In genomic region chr2:5250482-5250881, GRCh38 we compare ENCODE assay signal across 17 cellular contexts.
DNase-seq lines count a peak whose midpoint lies in the region; TF ChIP-seq lines count a peak whose summit lies in the region.
"Had no signal": no experiment of that assay in that cellular context is flagged by ENCODE, and none has a peak within 500 bp of the region (broad histone marks: within the 10 kb centered on the region; RNA-seq: fewer than 3 reads in every experiment).

No MANE protein-coding gene starts in this region.

- in situ Hi-C loops in astrocyte of the cerebellum (cut with HindIII; ENCODE audit: low sequenced_read_pairs) (no loop called here), KBM-7 (cut with MboI; ENCODE audit: low pct_unique_long_range_greater_than_20kb, low sequenced_read_pairs) (no loop called here)

- H3K4me3 ChIP-seq in astrocyte of the cerebellum (ENCODE audit: low read depth, low read length) = no peak overlapping the region
- H3K4me3 ChIP-seq: hepatocyte, right lobe of liver, uterus had no signal

- no peak for TF ChIP-seq CTCF in astrocyte of the cerebellum (IDR thresholded peaks at IDR 0.05; ENCODE audit: low read depth, low read length, missing control alignments)

- DNase-seq in COLO668 (lab: John Stamatoyannopoulos, UW; ENCODE audit: unreplicated experiment) = peak; percentile 18
- DNase-seq in HT1080 (ENCODE audit: low read depth) = peak; percentile 97
- DNase-seq in astrocyte of the cerebellum (ENCODE audit: low read depth) = peak; percentile 31
- DNase-seq in iPS-NIHi7 (ENCODE audit: extremely low spot score) = peak; percentile 50
- no peak for DNase-seq in KBM-7
- no peak for DNase-seq in putamen (ENCODE audit: low spot score)
- DNase-seq in activated CD4-positive, CD25-positive, alpha-beta regulatory T cell treated with anti-CD3 and anti-CD28 coated beads, Interleukin-2, amount 50 U/mL, for 72 hours = no peak
- no peak for DNase-seq in cerebellum (ENCODE audit: low spot score)
- DNase-seq: effector memory CD4-positive, alpha-beta T cell; IMR-90; left ventricle myocardium superior; NCI-H2081 treated with DMSO at 0.1 percent for 48 hours; right lobe of liver; stimulated activated CD4-positive, alpha-beta T cell treated with anti-CD3 and anti-CD28 coated beads, Interleukin-1b, Interleukin-23, amount 100 ng/mL, for 48 hours; uterus; WERI-Rb-1 had no signal

Comparison
In these comparisons a context has a peak if more than half of its experiments do, and no peak if none do; other contexts are left out.
1. DNase-seq: peak in COLO668 (single experiment), HT1080 (single experiment), astrocyte of the cerebellum (single experiment) and iPS-NIHi7 (single experiment); none in KBM-7 (single experiment), putamen (single experiment), activated CD4-positive, CD25-positive, alpha-beta regulatory T cell treated with anti-CD3 and anti-CD28 coated beads, Interleukin-2, amount 50 U/mL, for 72 hours (single experiment) and cerebellum (single experiment).